In the genomic region with DNA sequence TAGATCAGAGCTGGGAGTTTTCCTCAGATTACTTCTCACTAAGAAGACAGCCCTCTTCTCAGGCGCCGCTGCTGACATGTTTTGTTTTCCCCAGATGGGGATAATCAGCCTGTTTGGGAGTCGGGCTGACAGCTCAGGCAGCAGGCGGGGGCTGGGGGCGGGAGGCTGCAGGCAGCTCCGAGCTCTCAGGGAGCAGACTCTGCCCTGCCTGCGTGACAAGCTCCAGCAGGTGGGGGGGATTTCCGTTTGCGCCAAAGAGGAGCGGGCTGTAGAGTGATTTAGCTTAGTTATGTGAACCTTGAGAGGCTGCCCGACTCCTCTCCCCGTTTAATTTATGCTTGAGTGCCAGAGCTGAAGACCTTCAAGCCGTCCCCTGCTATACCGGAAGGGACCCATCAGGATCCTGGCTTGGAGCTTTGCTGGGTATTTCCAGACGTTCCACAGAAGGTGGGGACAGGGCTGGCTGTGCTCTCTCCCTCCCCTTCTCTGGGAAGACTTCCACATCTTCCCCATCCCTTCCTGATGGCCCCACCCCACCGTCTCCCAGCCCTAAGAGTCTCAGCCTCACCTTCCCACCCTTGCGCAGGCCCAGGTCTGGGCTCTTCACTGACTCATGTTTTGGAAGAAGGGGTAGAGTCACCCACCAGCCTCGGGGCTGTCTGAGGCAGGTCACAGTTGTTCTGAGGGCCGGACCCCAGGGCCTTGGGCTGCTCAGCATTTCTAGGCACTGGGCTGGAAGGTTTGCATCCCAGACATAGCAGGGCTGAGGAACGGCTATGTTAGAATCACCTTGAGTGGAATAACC, we compare ENCODE assay signal across 10 cellular contexts. TPM values are rescaled to one million over a fixed set of nuclear protein-coding genes. Genes with fewer than 3 reads are reported as not detected.
DNase-seq lines count a peak whose midpoint lies in the region; ATAC-seq and TF ChIP-seq lines count a peak whose summit lies in the region.
"Had no signal": no experiment of that assay in that cellular context is flagged by ENCODE, and none has a peak within 500 bp of the region (broad histone marks: within the 10 kb centered on the region; RNA-seq: fewer than 3 reads in every experiment).

No MANE protein-coding gene starts in this region.

- no peak overlapping the region for H3K9ac ChIP-seq in parathyroid adenoma

- DNase-seq in NCI-H446 (lab: John Stamatoyannopoulos, UW) (peak; percentile 36 to 56), NCI-H2196 treated with DMSO at 0.1 percent for 48 hours (lab: John Stamatoyannopoulos, UW; ENCODE audit: unreplicated experiment) (no peak), NCI-H1048 (lab: John Stamatoyannopoulos, UW) (no peak)
- DNase-seq: effector CD4-positive, alpha-beta T cell; naive B cell had no signal

- H3K27me3 ChIP-seq in gastroesophageal sphincter (no peaks in the 10 kb centered on the region), parathyroid adenoma (ENCODE audit: control insufficient read depth, insufficient read depth, low read length) (no peaks in the 10 kb centered on the region)

- peak overlapping the region in 1 of 2 donors; percentile 14 for H3K4me3 ChIP-seq in gastroesophageal sphincter
- H3K4me3 ChIP-seq in parathyroid adenoma (ENCODE audit: low read depth, low read length): no peak overlapping the region

- peak; percentile 58 for ATAC-seq in GM18909 (IDR thresholded peaks at IDR 0.05; ENCODE audit: poor library complexity, unreplicated experiment)
- peak; percentile 57 for ATAC-seq in gastroesophageal sphincter
- no peak for ATAC-seq in GM19324 (IDR thresholded peaks at IDR 0.05; ENCODE audit: low FRiP score, unreplicated experiment)
- ATAC-seq in HG03045 (IDR thresholded peaks at IDR 0.05; ENCODE audit: unreplicated experiment): no peak

- H2AFZ ChIP-seq in parathyroid adenoma: peak overlapping the region; percentile 51

- WGBS in gastroesophageal sphincter (ENCODE audit: low coverage in 1 of 2), 2 donors: 7 to 33% methylated on average over 2 to 3 of the region's 20 CpGs

- H3K36me3 ChIP-seq in gastroesophageal sphincter (no peaks in the 10 kb centered on the region), parathyroid adenoma (ENCODE audit: control insufficient read depth, insufficient read depth, low read length) (no peaks in the 10 kb centered on the region)

- no peaks in the 10 kb centered on the region for H3K79me2 ChIP-seq in parathyroid adenoma

- TF ChIP-seq EP300 in gastroesophageal sphincter (IDR thresholded peaks at IDR 0.05): no peak

- H3K4me1 ChIP-seq in gastroesophageal sphincter (peaks cover 0 to 17% (median 9%) of the 10 kb centered on the region in 3 donors), parathyroid adenoma (no peaks in the 10 kb centered on the region)

- no peak overlapping the region for H3K4me2 ChIP-seq in parathyroid adenoma (ENCODE audit: low read length)

- TF ChIP-seq POLR2A in gastroesophageal sphincter (IDR thresholded peaks at IDR 0.05): no peak

- no peak for TF ChIP-seq CTCF in gastroesophageal sphincter (IDR thresholded peaks at IDR 0.05)
- TF ChIP-seq CTCF in parathyroid adenoma (IDR thresholded peaks at IDR 0.05): no peak

- H3K27ac ChIP-seq in gastroesophageal sphincter (peak overlapping the region in 3 of 4 donors; percentile 50 to 65 (median 57)), parathyroid adenoma (no peak overlapping the region)

- H3K9me3 ChIP-seq in gastroesophageal sphincter (no peaks in the 10 kb centered on the region), parathyroid adenoma (ENCODE audit: control insufficient read depth, low read length) (no peaks in the 10 kb centered on the region)

RNA-seq across cellular contexts. Expression of a gene that starts 24.7 kb away (rescaled TPM):
- total RNA-seq in gastroesophageal sphincter: 10 to 100 TPM; 13.9 to 36.3 (median 24.2) TPM

Comparison
In these comparisons a context has a peak if more than half of its experiments do, and no peak if none do; other contexts are left out.
1. ATAC-seq: peak in GM18909 (single experiment) and gastroesophageal sphincter (single experiment); none in GM19324 (single experiment) and HG03045 (single experiment).
2. DNase-seq: peak in NCI-H446 (2 of 2); none in NCI-H2196 treated with DMSO at 0.1 percent for 48 hours (single experiment) and NCI-H1048 (single experiment).